In genomic region chr6:7723041-7723447, GRCh38 we compare ENCODE assay signal across 8 cellular contexts. TPM values are rescaled to one million over a fixed set of nuclear protein-coding genes. Genes with fewer than 3 reads are reported as not detected.
DNase-seq lines count a peak whose midpoint lies in the region; ATAC-seq and TF ChIP-seq lines count a peak whose summit lies in the region.

No MANE protein-coding gene starts in this region.

- peak; percentile 22 for DNase-seq in DMS79 treated with DMSO at 0.1 percent for 48 hours (lab: John Stamatoyannopoulos, UW)
- DNase-seq in DMS79 (lab: John Stamatoyannopoulos, UW), result no peak
- DNase-seq in SK-N-MC (ENCODE audit: low read depth, low spot score), result peak; percentile 70
- DNase-seq in activated naive CD4-positive, alpha-beta T cell treated with anti-CD3 and anti-CD28 coated beads, Interleukin-2, amount 50 U/mL, for 72 hours (ENCODE audit: low spot score in 2 of 2), result peak in 1 of 2 donors; percentile 70
- DNase-seq in cardiac septum (ENCODE audit: low spot score), result peak; percentile 88
- peak; percentile 47 for DNase-seq in putamen (ENCODE audit: low spot score)

- H3K9ac ChIP-seq in Loucy (ENCODE audit: low read depth, low read length, poor library complexity, severe bottlenecking) (no peak overlapping the region), SK-N-MC (ENCODE audit: insufficient read length) (peak overlapping the region; percentile 59)

- H3K27ac Mint-ChIP-seq in activated naive CD4-positive, alpha-beta T cell treated with anti-CD3 and anti-CD28 coated beads, Interleukin-2, amount 50 U/mL, for 72 hours, result no peak overlapping the region

- no peaks in the 10 kb centered on the region for H3K9me2 ChIP-seq in Loucy (replicated peaks; ENCODE audit: low read depth, low read length)

- ATAC-seq in activated naive CD4-positive, alpha-beta T cell treated with anti-CD3 and anti-CD28 coated beads, Interleukin-2, amount 50 U/mL, for 72 hours, result peak; percentile 39 to 43
- no peak for ATAC-seq in GM21528 (IDR thresholded peaks at IDR 0.05; ENCODE audit: low FRiP score, unreplicated experiment)

- no peaks in the 10 kb centered on the region for H4K20me1 ChIP-seq in Loucy (ENCODE audit: insufficient read depth, low read length, poor library complexity, severe bottlenecking)

- peak overlapping the region; percentile 47 for H2AFZ ChIP-seq in Loucy (ENCODE audit: low read length)

- H3K9me3 Mint-ChIP-seq in activated naive CD4-positive, alpha-beta T cell treated with anti-CD3 and anti-CD28 coated beads, Interleukin-2, amount 50 U/mL, for 72 hours, result no peaks in the 10 kb centered on the region

- no peak overlapping the region for H3K4me3 ChIP-seq in Loucy (ENCODE audit: low read length, poor library complexity, severe bottlenecking)
- H3K4me3 ChIP-seq in SK-N-MC, result 0 out of 2 replicates have a peak overlapping the region, but pooled peaks have one; percentile 17

- TF ChIP-seq CTCF in Loucy (conservative IDR thresholded peaks at IDR 0.05; ENCODE audit: low read length), result peak; percentile 71

- no peaks in the 10 kb centered on the region for H3K79me2 ChIP-seq in Loucy (ENCODE audit: insufficient read depth, low read length)

- no peak overlapping the region for H3K27ac ChIP-seq in SK-N-MC

- H3K9me3 ChIP-seq in Loucy (ENCODE audit: insufficient read depth, low read depth, low read length), result no peaks in the 10 kb centered on the region
- H3K9me3 ChIP-seq in SK-N-MC (ENCODE audit: low read depth, low read length), result no peaks in the 10 kb centered on the region

- no peaks in the 10 kb centered on the region for H3K27me3 ChIP-seq in Loucy (ENCODE audit: insufficient read depth, low read length, poor library complexity, severe bottlenecking)

- H3K36me3 ChIP-seq in Loucy (ENCODE audit: insufficient read depth, low read length) (no peaks in the 10 kb centered on the region), SK-N-MC (ENCODE audit: insufficient read depth, low read length) (no peaks in the 10 kb centered on the region)

- peak overlapping the region; percentile 33 for H3K4me2 ChIP-seq in Loucy (ENCODE audit: low read depth, low read length, poor library complexity, severe bottlenecking)

- H3F3A ChIP-seq in Loucy (ENCODE audit: low read depth), result no peaks in the 10 kb centered on the region

- intact Hi-C loops in cardiac septum (cut with DNase I), result loop anchor here (2.0 to 5.0 kb wide), 2 partner anchors 279 to 336 kb away; no protein-coding TSS in a partner anchor

- H3K4me1 ChIP-seq in Loucy (ENCODE audit: insufficient read depth, low read length, poor library complexity, severe bottlenecking), result no peaks in the 10 kb centered on the region

- no peaks in the 10 kb centered on the region for H3K36me3 Mint-ChIP-seq in activated naive CD4-positive, alpha-beta T cell treated with anti-CD3 and anti-CD28 coated beads, Interleukin-2, amount 50 U/mL, for 72 hours

RNA-seq across cellular contexts. Expression of gene BMP6, which starts 2.9 kb away (rescaled TPM):
- total RNA-seq in activated naive CD4-positive, alpha-beta T cell treated with anti-CD3 and anti-CD28 coated beads, Interleukin-2, amount 50 U/mL, for 72 hours, result not detected
- 2.9 TPM for total RNA-seq in cardiac septum
